ENCODE assay signal across 23 cellular contexts in the genomic region with DNA sequence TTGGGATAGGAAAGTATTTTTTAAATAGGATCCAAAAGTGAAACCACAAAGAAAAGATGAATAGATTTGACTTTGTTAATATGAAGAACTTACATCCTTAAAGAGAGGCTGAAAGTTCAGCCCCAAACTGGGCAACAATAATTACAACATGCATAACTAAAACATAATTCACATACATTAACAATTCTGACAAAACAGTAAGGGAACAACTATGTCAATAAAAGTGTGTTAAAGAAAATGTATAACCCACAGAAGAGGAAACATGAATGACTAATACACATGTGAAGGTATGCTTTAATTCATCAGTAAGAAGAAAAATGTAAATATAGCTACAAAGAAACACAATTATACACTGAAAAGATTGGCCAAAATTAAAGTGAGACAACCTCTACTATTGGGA.
"Had no signal": no experiment of that assay in that cellular context is flagged by ENCODE, and none has a peak within 500 bp of the region (broad histone marks: within the 10 kb centered on the region; RNA-seq: fewer than 3 reads in every experiment).

No MANE protein-coding gene starts in this region.

- H3K27me3 ChIP-seq: cardiac muscle cell, esophagus muscularis mucosa, heart left ventricle, right lobe of liver, stomach, uterus had no signal

- H3K4me1 ChIP-seq: esophagus muscularis mucosa, heart left ventricle, right lobe of liver, stomach, uterus had no signal

- H3K36me3 ChIP-seq: cardiac muscle cell, esophagus muscularis mucosa, heart left ventricle, right lobe of liver, stomach, uterus had no signal

- H3K27ac ChIP-seq: cardiac muscle cell, esophagus muscularis mucosa, heart left ventricle, right lobe of liver, skin epidermis, stomach, uterus had no signal

- H3K9me3 ChIP-seq: esophagus muscularis mucosa, mucosa of descending colon, right lobe of liver, stomach, uterus had no signal

- H3K4me3 ChIP-seq: cardiac muscle cell, esophagus muscularis mucosa, heart left ventricle, mucosa of descending colon, right lobe of liver, skin epidermis, stomach, uterus had no signal

- DNase-seq: activated CD4-positive, alpha-beta T cell treated with anti-CD3 and anti-CD28 coated beads, Interleukin-2, amount 50 U/mL, for 4 hours; activated CD8-positive, alpha-beta memory T cell treated with anti-CD3 and anti-CD28 coated beads for 24 hours; activated CD8-positive, alpha-beta memory T cell treated with anti-CD3 and anti-CD28 coated beads, Interleukin-2, amount 50 U/mL, for 4 hours; activated effector memory CD4-positive, alpha-beta T cell treated with Interleukin-2 at 50 U/mL for 16 hours; activated naive CD4-positive, alpha-beta T cell treated with anti-CD3 and anti-CD28 coated beads for 36 hours; activated naive CD8-positive, alpha-beta T cell treated with anti-CD3 and anti-CD28 coated beads, Interleukin-2, amount 10 ng/mL, durations not matched to agents 7 days and 5 days; activated T-cell treated with anti-CD3 and anti-CD28 coated beads, Interleukin-2, amount 50 U/mL, for 4 hours; amniotic stem cell; effector CD4-positive, alpha-beta T cell; heart left ventricle; left colon; mesendoderm; mucosa of descending colon; nucleus accumbens; right lobe of liver; stimulated activated CD4-positive, alpha-beta T cell treated with anti-CD3 and anti-CD28 coated beads, Interleukin-1b, Interleukin-23, amount 100 ng/mL, for 48 hours; stomach; T1000; uterus had no signal

- ATAC-seq: activated T-cell treated with anti-CD3 and anti-CD28 coated beads, Interleukin-2, amount 50 U/mL, for 4 hours; heart left ventricle; left colon; mucosa of descending colon; right lobe of liver; WTC11 had no signal
